13 cellular contexts compared by ENCODE assay signal in the genomic region with DNA sequence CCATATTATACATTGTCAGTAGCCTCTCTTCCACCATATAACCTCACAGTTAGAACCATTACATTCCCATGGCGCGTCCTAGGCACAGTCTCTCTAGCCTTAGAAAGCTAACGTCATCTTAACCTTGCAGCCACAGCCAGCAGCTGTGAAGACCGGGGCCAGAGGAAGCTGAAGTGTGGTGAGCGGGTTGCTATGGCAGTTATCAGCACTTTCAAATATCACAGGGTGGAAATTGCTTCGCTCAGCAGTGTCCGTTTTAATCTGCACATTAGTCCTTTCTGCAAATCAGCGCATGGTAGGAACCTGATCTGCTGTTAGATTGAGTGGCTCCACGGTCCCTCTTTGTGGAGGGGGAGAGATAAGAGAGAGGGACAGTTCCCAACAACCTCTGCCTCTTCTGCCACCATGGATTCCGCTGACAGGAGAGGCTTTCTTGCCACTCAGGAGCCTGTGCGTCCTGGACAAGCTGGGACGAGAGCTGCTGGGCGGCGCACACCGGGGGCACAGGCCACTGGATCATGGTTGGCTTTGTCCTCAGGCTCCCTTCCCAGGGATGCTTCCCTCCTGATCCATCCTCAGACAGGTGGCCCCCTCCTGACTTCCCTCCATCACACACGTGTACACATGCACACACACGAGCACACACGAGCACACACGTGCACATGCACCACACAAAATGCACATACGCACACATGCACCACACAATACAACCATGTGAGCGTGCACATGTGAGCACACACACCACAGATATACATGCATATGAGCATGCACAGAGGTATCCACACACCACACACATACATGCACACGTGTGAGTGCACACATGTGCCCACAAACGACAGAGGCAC.
DNase-seq lines count a peak whose midpoint lies in the region; ATAC-seq and TF ChIP-seq lines count a peak whose summit lies in the region.
"Had no signal": no experiment of that assay in that cellular context is flagged by ENCODE, and none has a peak within 500 bp of the region (broad histone marks: within the 10 kb centered on the region; RNA-seq: fewer than 3 reads in every experiment).

No MANE protein-coding gene starts in this region.

- H3K4me1 Mint-ChIP-seq in activated CD8-positive, alpha-beta T cell treated with anti-CD3 and anti-CD28 coated beads, Interleukin-2, amount 10 ng/mL, durations not matched to agents 7 days and 5 days (ENCODE audit: low read depth), result peaks cover 40% of the 10 kb centered on the region
- peaks cover 10% of the 10 kb centered on the region for H3K4me1 Mint-ChIP-seq in type B pancreatic cell (ENCODE audit: unreplicated experiment)

- H3K27ac Mint-ChIP-seq in activated CD8-positive, alpha-beta T cell treated with anti-CD3 and anti-CD28 coated beads, Interleukin-2, amount 10 ng/mL, durations not matched to agents 7 days and 5 days, result peak overlapping the region; percentile 9
- H3K27ac Mint-ChIP-seq in type B pancreatic cell, result no peak overlapping the region

- H3K36me3 ChIP-seq in left ventricle myocardium inferior, result no peaks in the 10 kb centered on the region
- no peaks in the 10 kb centered on the region for H3K36me3 ChIP-seq in left lung
- no peaks in the 10 kb centered on the region for H3K36me3 ChIP-seq in uterus
- H3K36me3 ChIP-seq: upper lobe of left lung had no signal

- ATAC-seq in Right ventricle myocardium inferior, result peak; percentile 85
- ATAC-seq in activated CD8-positive, alpha-beta T cell treated with anti-CD3 and anti-CD28 coated beads, Interleukin-2, amount 10 ng/mL, durations not matched to agents 7 days and 5 days, result peak; percentile 91
- peak; percentile 71 for ATAC-seq in left lung
- ATAC-seq in HG02623 (IDR thresholded peaks at IDR 0.05; ENCODE audit: unreplicated experiment), result no peak

- H3K9me3 ChIP-seq in left ventricle myocardium inferior (replicated peaks), result peaks cover 20% of the 10 kb centered on the region
- H3K9me3 ChIP-seq in left lung, result peaks cover 0 to 21% of the 10 kb centered on the region in 2 donors
- peaks cover 0 to 2% of the 10 kb centered on the region in 2 donors for H3K9me3 ChIP-seq in uterus

- CTCF ChIA-PET in activated CD8-positive, alpha-beta T cell treated with anti-CD3 and anti-CD28 coated beads, Interleukin-2, amount 10 ng/mL, durations not matched to agents 7 days and 5 days (lab: Charles Lee), result no interaction called here
- CTCF ChIA-PET in RWPE1 (lab: Yijun Ruan, JAX), result interaction anchor here (0.6 kb wide), 1 partner anchor 13 kb away, joined by 5 read pairs; no protein-coding TSS in a partner anchor

- H3K27ac ChIP-seq in left ventricle myocardium inferior (replicated peaks) (no peak overlapping the region), left lung (no peak overlapping the region), uterus (no peak overlapping the region), RWPE1 (no peak overlapping the region)
- H3K27ac ChIP-seq: HL-60, upper lobe of left lung had no signal

- DNase-seq in Right ventricle myocardium inferior (ENCODE audit: missing footprints) (no peak), left ventricle myocardium inferior (no peak), left lung (no peak), type B pancreatic cell (ENCODE audit: extremely low spot score, unreplicated experiment) (peak; percentile 31), uterus (no peak), RWPE1 (ENCODE audit: low spot score) (no peak)
- DNase-seq in activated CD8-positive, alpha-beta T cell treated with anti-CD3 and anti-CD28 coated beads, Interleukin-2, amount 10 ng/mL, durations not matched to agents 7 days and 5 days, result peak; percentile 75
- DNase-seq: AML-193, anterior cingulate cortex, NCI-H187 treated with DMSO at 0.1 percent for 48 hours had no signal

- H3K4me3 ChIP-seq in left ventricle myocardium inferior, result no peak overlapping the region
- no peak overlapping the region for H3K4me3 ChIP-seq in left lung
- no peak overlapping the region for H3K4me3 ChIP-seq in uterus
- H3K4me3 ChIP-seq: upper lobe of left lung had no signal

- peaks cover 4% of the 10 kb centered on the region for H3K4me1 ChIP-seq in left ventricle myocardium inferior
- no peaks in the 10 kb centered on the region for H3K4me1 ChIP-seq in left lung
- no peaks in the 10 kb centered on the region for H3K4me1 ChIP-seq in uterus
- H3K4me1 ChIP-seq: upper lobe of left lung had no signal

- peaks cover 7% of the 10 kb centered on the region for H3K36me3 Mint-ChIP-seq in activated CD8-positive, alpha-beta T cell treated with anti-CD3 and anti-CD28 coated beads, Interleukin-2, amount 10 ng/mL, durations not matched to agents 7 days and 5 days (ENCODE audit: low read depth)
- H3K36me3 Mint-ChIP-seq in type B pancreatic cell, result no peaks in the 10 kb centered on the region

- POLR2A ChIA-PET in activated CD8-positive, alpha-beta T cell treated with anti-CD3 and anti-CD28 coated beads, Interleukin-2, amount 10 ng/mL, durations not matched to agents 7 days and 5 days (lab: Charles Lee), result interaction anchor here (0.5 to 1.1 kb wide), 3 partner anchors 17 to 94 kb away, joined by 3 read pairs; no protein-coding TSS in a partner anchor
- POLR2A ChIA-PET in RWPE1 (lab: Yijun Ruan, JAX; ENCODE audit: low non-redundant PET), result no interaction called here

- peaks cover 15% of the 10 kb centered on the region for H3K9me3 Mint-ChIP-seq in activated CD8-positive, alpha-beta T cell treated with anti-CD3 and anti-CD28 coated beads, Interleukin-2, amount 10 ng/mL, durations not matched to agents 7 days and 5 days (ENCODE audit: insufficient read depth)
- H3K9me3 Mint-ChIP-seq in type B pancreatic cell, result no peaks in the 10 kb centered on the region

- TF ChIP-seq POLR2A in uterus (IDR thresholded peaks at IDR 0.05), result no peak

- H3K27me3 Mint-ChIP-seq in activated CD8-positive, alpha-beta T cell treated with anti-CD3 and anti-CD28 coated beads, Interleukin-2, amount 10 ng/mL, durations not matched to agents 7 days and 5 days (ENCODE audit: low read depth), result peaks cover 4% of the 10 kb centered on the region
- H3K27me3 Mint-ChIP-seq in type B pancreatic cell, result peaks cover 8% of the 10 kb centered on the region

- H3K4me3 Mint-ChIP-seq in activated CD8-positive, alpha-beta T cell treated with anti-CD3 and anti-CD28 coated beads, Interleukin-2, amount 10 ng/mL, durations not matched to agents 7 days and 5 days, result no peak overlapping the region
- no peak overlapping the region for H3K4me3 Mint-ChIP-seq in type B pancreatic cell

- intact Hi-C loops in Right ventricle myocardium inferior (cut with DNase I), result no loop called here
- intact Hi-C loops in left ventricle myocardium inferior (cut with micrococcal nuclease), result no loop called here
- intact Hi-C loops in left lung (cut with DNase I), result no loop called here
- intact Hi-C loops in uterus (cut with DNase I; ENCODE audit: low total_unique reads), result no loop called here

- TF ChIP-seq CTCF in left ventricle myocardium inferior (IDR thresholded peaks at IDR 0.05; ENCODE audit: borderline replicate concordance) (no peak), left lung (IDR thresholded peaks at IDR 0.05) (no peak), type B pancreatic cell (conservative IDR thresholded peaks at IDR 0.05) (no peak), uterus (IDR thresholded peaks at IDR 0.05) (no peak), RWPE1 (conservative IDR thresholded peaks at IDR 0.05; ENCODE audit: low read depth) (no peak)

- H3K27me3 ChIP-seq in left ventricle myocardium inferior (ENCODE audit: low read depth), result peaks cover 3% of the 10 kb centered on the region
- peaks cover 0 to 21% of the 10 kb centered on the region in 2 donors for H3K27me3 ChIP-seq in left lung
- H3K27me3 ChIP-seq in uterus, result no peaks in the 10 kb centered on the region
- H3K27me3 ChIP-seq: upper lobe of left lung had no signal

Comparison
In these comparisons a context has a peak if more than half of its experiments do, and no peak if none do; other contexts are left out.
1. DNase-seq: peak in activated CD8-positive, alpha-beta T cell treated with anti-CD3 and anti-CD28 coated beads, Interleukin-2, amount 10 ng/mL, durations not matched to agents 7 days and 5 days (single experiment) and type B pancreatic cell (single experiment); none in Right ventricle myocardium inferior (single experiment), left ventricle myocardium inferior (single experiment), left lung (0 of 2), uterus (0 of 2) and RWPE1 (single experiment).